19 cellular contexts compared by ENCODE assay signal in the genomic region with DNA sequence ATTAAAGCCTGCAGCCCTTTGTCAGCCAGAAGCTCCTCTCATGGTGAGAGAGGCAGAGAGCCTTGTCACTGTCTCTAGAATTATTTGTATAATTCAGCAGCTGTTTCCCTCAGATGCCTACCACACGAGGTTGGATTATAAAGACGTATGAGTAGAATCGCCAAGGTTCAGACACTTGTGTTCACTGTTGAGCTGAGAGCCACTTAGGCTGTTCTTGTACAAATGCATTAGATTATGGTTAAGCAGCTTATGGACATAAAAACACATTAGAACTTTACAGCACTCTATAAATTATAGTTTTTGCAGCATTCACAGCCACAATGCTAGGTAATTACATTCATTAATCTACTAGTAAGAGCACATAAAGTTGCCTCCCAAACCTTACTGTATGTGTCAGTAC.
DNase-seq lines count a peak whose midpoint lies in the region; ATAC-seq and TF ChIP-seq lines count a peak whose summit lies in the region.
"Had no signal": no experiment of that assay in that cellular context is flagged by ENCODE, and none has a peak within 500 bp of the region (broad histone marks: within the 10 kb centered on the region; RNA-seq: fewer than 3 reads in every experiment).

No MANE protein-coding gene starts in this region.

- DNase-seq in DMS79 treated with DMSO at 0.1 percent for 48 hours (lab: John Stamatoyannopoulos, UW) (peak; percentile 92), NCI-H146 treated with DMSO at 0.1 percent for 48 hours (lab: John Stamatoyannopoulos, UW; ENCODE audit: unreplicated experiment) (peak; percentile 17), NCI-H510A (lab: John Stamatoyannopoulos, UW) (peak; percentile 35), WERI-Rb-1 (peak; percentile 70), T-helper 1 cell (no peak), Ammon's horn (ENCODE audit: low spot score) (no peak), sciatic nerve (ENCODE audit: low spot score) (no peak)
- DNase-seq: adrenal gland; effector CD8-positive, alpha-beta T cell; GDM1; naive B cell; NK-92 treated with Interleukin-12 subunit alpha and Interleukin-12 subunit beta, amount 100 ng/mL, for 24 hours had no signal

- no peaks in the 10 kb centered on the region for H3K27me3 ChIP-seq in WERI-Rb-1 (ENCODE audit: insufficient read depth, low read depth, severe bottlenecking)
- H3K27me3 ChIP-seq: adrenal gland had no signal

- H3K4me3 ChIP-seq in WERI-Rb-1 (ENCODE audit: low read depth, low read length), result no peak overlapping the region
- H3K4me3 ChIP-seq: adrenal gland, skin epidermis, thoracic aorta had no signal

- H3K9me3 ChIP-seq in WERI-Rb-1 (ENCODE audit: severe bottlenecking), result no peaks in the 10 kb centered on the region
- H3K9me3 ChIP-seq: adrenal gland, thoracic aorta had no signal

- peak overlapping the region; percentile 74 for H3K27ac ChIP-seq in WERI-Rb-1
- H3K27ac ChIP-seq: adrenal gland, parathyroid adenoma, RWPE1, skin epidermis, thoracic aorta had no signal

- no peak for TF ChIP-seq CTCF in WERI-Rb-1 (IDR thresholded peaks at IDR 0.05; ENCODE audit: low read depth, low read length)

- intact Hi-C loops in sciatic nerve (cut with DNase I), result no loop called here

- no peak for ATAC-seq in HG03139 (IDR thresholded peaks at IDR 0.05; ENCODE audit: unreplicated experiment)
- ATAC-seq in sciatic nerve, result no peak
- ATAC-seq: activated T-helper 17 cell treated with anti-CD3 and anti-CD28 coated beads, Interleukin-2, amount 50 U/mL, for 72 hours; WTC11 had no signal

- H3K36me3 ChIP-seq in WERI-Rb-1, result no peaks in the 10 kb centered on the region
- H3K36me3 ChIP-seq: adrenal gland, thoracic aorta had no signal

Comparison
In these comparisons a context has a peak if more than half of its experiments do, and no peak if none do; other contexts are left out.
1. DNase-seq: peak in DMS79 treated with DMSO at 0.1 percent for 48 hours (single experiment), NCI-H146 treated with DMSO at 0.1 percent for 48 hours (single experiment), NCI-H510A (single experiment) and WERI-Rb-1 (single experiment); none in T-helper 1 cell (0 of 5), Ammon's horn (single experiment) and sciatic nerve (single experiment).